In the genomic region with DNA sequence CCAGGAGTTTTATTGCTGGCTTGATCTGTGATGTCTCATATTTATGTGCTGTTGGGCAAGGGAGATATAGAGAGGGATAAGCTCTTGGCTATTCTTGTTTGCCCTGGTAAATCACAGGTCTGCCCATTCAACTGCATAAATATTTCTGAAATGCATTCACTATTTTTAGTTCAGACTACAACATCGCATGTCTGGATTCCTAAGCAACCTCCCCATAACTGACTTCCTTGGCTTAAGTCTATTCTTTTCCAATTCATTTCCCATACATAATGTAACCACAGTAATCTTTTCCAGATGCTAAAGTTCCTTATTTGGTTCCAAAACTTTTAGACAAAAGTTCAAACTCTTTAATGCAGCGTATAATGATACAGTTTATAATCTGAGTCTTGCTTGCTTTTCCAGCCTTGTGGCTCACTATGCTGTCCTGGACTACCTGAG, we compare ENCODE assay signal across 22 cellular contexts.
DNase-seq lines count a peak whose midpoint lies in the region; ATAC-seq, FAIRE-seq and TF ChIP-seq lines count a peak whose summit lies in the region.
"Had no signal": no experiment of that assay in that cellular context is flagged by ENCODE, and none has a peak within 500 bp of the region (broad histone marks: within the 10 kb centered on the region; RNA-seq: fewer than 3 reads in every experiment).

No MANE protein-coding gene starts in this region.

- no peaks in the 10 kb centered on the region for H3K27me3 ChIP-seq in astrocyte (ENCODE audit: insufficient read depth, low read length)
- H3K27me3 ChIP-seq in hepatocyte: no peaks in the 10 kb centered on the region
- H3K27me3 ChIP-seq: heart left ventricle had no signal

- H3K27ac ChIP-seq in astrocyte (ENCODE audit: low read depth, low read length): peak overlapping the region; percentile 91
- H3K27ac ChIP-seq in hepatocyte: peak overlapping the region; percentile 16
- H3K27ac ChIP-seq: 22Rv1, heart left ventricle had no signal

- TF ChIP-seq CTCF in HFF-Myc (IDR thresholded peaks at IDR 0.05; ENCODE audit: low read depth, low read length, missing control alignments) (no peak), astrocyte (IDR thresholded peaks at IDR 0.05; ENCODE audit: insufficient read depth, low read depth, low read length) (no peak), hepatocyte (IDR thresholded peaks at IDR 0.05; ENCODE audit: poor library complexity) (no peak)

- no peaks in the 10 kb centered on the region for H3K9me2 ChIP-seq in hepatocyte (replicated peaks; ENCODE audit: insufficient read depth)

- no peaks in the 10 kb centered on the region for H4K20me1 ChIP-seq in astrocyte (ENCODE audit: insufficient read depth, low read length)
- no peaks in the 10 kb centered on the region for H4K20me1 ChIP-seq in hepatocyte (ENCODE audit: insufficient read depth, poor library complexity, severe bottlenecking)

- H2AFZ ChIP-seq in astrocyte (ENCODE audit: low read depth, low read length) (no peak overlapping the region), hepatocyte (no peak overlapping the region)

- H3K9ac ChIP-seq in astrocyte (ENCODE audit: low read length): peak overlapping the region; percentile 67

- no peaks in the 10 kb centered on the region for H3K79me2 ChIP-seq in astrocyte (ENCODE audit: insufficient read depth, low read length)
- H3K79me2 ChIP-seq in hepatocyte: no peaks in the 10 kb centered on the region

- H3K27ac Mint-ChIP-seq in astrocyte (ENCODE audit: unreplicated experiment): peak overlapping the region; percentile 67
- H3K27ac Mint-ChIP-seq: activated naive CD4-positive, alpha-beta T cell treated with anti-CD3 and anti-CD28 coated beads, Interleukin-2, amount 50 U/mL, for 24 hours; endodermal cell; T-helper 17 cell had no signal

- peak; percentile 89 for FAIRE-seq in astrocyte (lab: Jason Lieb, UNC)

- H3K4me1 Mint-ChIP-seq in astrocyte (ENCODE audit: low read depth, unreplicated experiment): peaks cover 22% of the 10 kb centered on the region
- H3K4me1 Mint-ChIP-seq: activated naive CD4-positive, alpha-beta T cell treated with anti-CD3 and anti-CD28 coated beads, Interleukin-2, amount 50 U/mL, for 24 hours; endodermal cell; T-helper 17 cell had no signal

- 66% methylated on average over 2 of the region's 2 CpGs for WGBS in hepatocyte (ENCODE audit: low lambda C conversion rate, missing lambda C conversion rate)

- peaks cover 2% of the 10 kb centered on the region for H3K9me3 Mint-ChIP-seq in astrocyte (ENCODE audit: unreplicated experiment)
- H3K9me3 Mint-ChIP-seq: activated naive CD4-positive, alpha-beta T cell treated with anti-CD3 and anti-CD28 coated beads, Interleukin-2, amount 50 U/mL, for 24 hours; endodermal cell had no signal

- peak; percentile 57 for DNase-seq in A172 (ENCODE audit: low spot score)
- peak; percentile 69 for DNase-seq in HFF-Myc (ENCODE audit: extremely low read depth, low read depth)
- DNase-seq in astrocyte (ENCODE audit: low read depth): peak; percentile 99
- no peak for DNase-seq in hepatocyte (ENCODE audit: low spot score)
- no peak for DNase-seq in SIG-M5 treated with dmso at 0.1 percent for 504 hours (lab: John Stamatoyannopoulos, UW; ENCODE audit: unreplicated experiment)
- no peak for DNase-seq in stimulated activated CD4-positive, alpha-beta T cell treated with anti-CD3 and anti-CD28 coated beads, Interleukin-4, amount 100 ng/mL, for 1 hour
- DNase-seq: activated CD8-positive, alpha-beta memory T cell treated with anti-CD3 and anti-CD28 coated beads, Interleukin-2, amount 50 U/mL, for 4 hours; caudate nucleus; COR-L47; endodermal cell; GF-D8; heart left ventricle; left cardiac atrium; NCI-H2081; NCI-H748 treated with DMSO at 0.1 percent for 48 hours; posterior cingulate gyrus; T-helper 17 cell had no signal

- no peaks in the 10 kb centered on the region for H3K36me3 ChIP-seq in astrocyte (ENCODE audit: insufficient read depth, low read length)
- no peaks in the 10 kb centered on the region for H3K36me3 ChIP-seq in hepatocyte (replicated peaks; ENCODE audit: insufficient read depth, low read depth)
- H3K36me3 ChIP-seq: heart left ventricle had no signal

- H3K36me3 Mint-ChIP-seq in astrocyte (ENCODE audit: low read depth, unreplicated experiment): no peaks in the 10 kb centered on the region
- H3K36me3 Mint-ChIP-seq: activated naive CD4-positive, alpha-beta T cell treated with anti-CD3 and anti-CD28 coated beads, Interleukin-2, amount 50 U/mL, for 24 hours had no signal

- H3K9me3 ChIP-seq in astrocyte (ENCODE audit: insufficient read depth, low read depth, low read length): no peaks in the 10 kb centered on the region
- H3K9me3 ChIP-seq in hepatocyte (ENCODE audit: low read depth): no peaks in the 10 kb centered on the region
- H3K9me3 ChIP-seq: heart left ventricle had no signal

- H3K4me1 ChIP-seq in astrocyte (ENCODE audit: insufficient read depth, low read length): peaks cover 18% of the 10 kb centered on the region
- no peaks in the 10 kb centered on the region for H3K4me1 ChIP-seq in hepatocyte (ENCODE audit: insufficient read depth)

- peak overlapping the region; percentile 34 for H3K4me2 ChIP-seq in astrocyte (ENCODE audit: low read length)
- H3K4me2 ChIP-seq in hepatocyte: no peak overlapping the region

- no peaks in the 10 kb centered on the region for H3K27me3 Mint-ChIP-seq in astrocyte (ENCODE audit: low read depth, unreplicated experiment)
- H3K27me3 Mint-ChIP-seq: activated naive CD4-positive, alpha-beta T cell treated with anti-CD3 and anti-CD28 coated beads, Interleukin-2, amount 50 U/mL, for 24 hours; T-helper 17 cell had no signal

- no peak overlapping the region for H3K4me3 Mint-ChIP-seq in astrocyte (ENCODE audit: unreplicated experiment)
- H3K4me3 Mint-ChIP-seq: activated naive CD4-positive, alpha-beta T cell treated with anti-CD3 and anti-CD28 coated beads, Interleukin-2, amount 50 U/mL, for 24 hours; endodermal cell; T-helper 17 cell had no signal

- no peak for ATAC-seq in GM18858 (IDR thresholded peaks at IDR 0.05; ENCODE audit: unreplicated experiment)
- ATAC-seq in GM21381 (IDR thresholded peaks at IDR 0.05; ENCODE audit: unreplicated experiment): no peak
- ATAC-seq: activated CD4-positive, CD25-positive, alpha-beta regulatory T cell treated with anti-CD3 and anti-CD28 coated beads, Interleukin-2, amount 50 U/mL, for 24 hours; heart left ventricle; left cardiac atrium; T-helper 17 cell had no signal

- H3K4me3 ChIP-seq in HFF-Myc (replicated peaks; ENCODE audit: low read depth, low read length) (no peak overlapping the region), astrocyte (ENCODE audit: insufficient read depth, low read depth, low read length) (no peak overlapping the region), hepatocyte (no peak overlapping the region)
- H3K4me3 ChIP-seq: heart left ventricle had no signal

Comparison
In these comparisons a context has a peak if more than half of its experiments do, and no peak if none do; other contexts are left out.
1. DNase-seq: peak in A172 (single experiment), HFF-Myc (single experiment) and astrocyte (single experiment); none in hepatocyte (single experiment), SIG-M5 treated with dmso at 0.1 percent for 504 hours (single experiment) and stimulated activated CD4-positive, alpha-beta T cell treated with anti-CD3 and anti-CD28 coated beads, Interleukin-4, amount 100 ng/mL, for 1 hour (single experiment).